ENCODE assay signal across 8 cellular contexts in the genomic region with DNA sequence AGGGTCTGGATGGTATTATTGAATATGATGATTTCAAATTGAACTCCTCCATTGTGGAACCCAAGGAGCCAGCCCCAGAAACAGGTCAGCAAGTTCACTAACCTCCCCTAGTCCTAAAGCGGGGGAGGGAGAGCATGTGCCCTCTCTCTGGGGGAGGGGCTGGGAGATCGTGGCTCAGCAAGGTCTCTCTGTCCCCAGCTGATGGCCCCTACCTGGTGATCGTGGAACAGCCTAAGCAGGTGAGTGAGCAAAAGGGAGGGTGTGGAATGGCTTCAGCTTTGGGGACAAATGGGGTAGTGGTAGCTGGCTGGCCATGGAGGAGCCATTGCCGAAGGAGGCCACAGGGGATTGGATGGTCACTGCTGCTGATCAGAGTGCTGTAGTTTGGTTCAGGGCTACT. TPM values are rescaled to one million over a fixed set of nuclear protein-coding genes. Genes with fewer than 3 reads are reported as not detected.
DNase-seq lines count a peak whose midpoint lies in the region; ATAC-seq, FAIRE-seq and TF ChIP-seq lines count a peak whose summit lies in the region.

No MANE protein-coding gene starts in this region.

- H3K27ac ChIP-seq in C4-2B = peak overlapping the region; percentile 65
- H3K27ac ChIP-seq in OCI-LY3 (ENCODE audit: low read length) = peak overlapping the region; percentile 97
- H3K27ac ChIP-seq in H1 (ENCODE audit: low read depth, low read length) = peak overlapping the region; percentile 69; the same call in 1 of the 2 replicates
- no peak overlapping the region for H3K27ac ChIP-seq in neuronal stem cell (replicated peaks; ENCODE audit: low read length)

- H2AFZ ChIP-seq in OCI-LY3 (ENCODE audit: low read depth, low read length) (no peak overlapping the region), H1 (ENCODE audit: low read length) (no peak overlapping the region), neuronal stem cell (ENCODE audit: low read length) (no peak overlapping the region)

- H3K9ac ChIP-seq in OCI-LY3 (ENCODE audit: low read length) (peak overlapping the region; percentile 99), H1 (replicated peaks in 1 of 4; ENCODE audit: extremely low read depth in 1 of 4, low read depth in 3 of 4, low read length in 3 of 4) (peak overlapping the region in 3 of 4 experiments; percentile 3 to 72 (median 71); a peak in 3 of 7 replicates), neuronal stem cell (ENCODE audit: low read depth, low read length, poor library complexity) (no peak overlapping the region)

- H3K4me2 ChIP-seq in OCI-LY3 (ENCODE audit: low read length) (peak overlapping the region; percentile 95), H1 (ENCODE audit: insufficient read depth in 1 of 2, low read depth in 2 of 2, low read length in 2 of 2) (peak overlapping the region; percentile 91 to 98), neuronal stem cell (ENCODE audit: insufficient read depth, low read length, poor library complexity, severe bottlenecking) (peak overlapping the region; percentile 89)

- FAIRE-seq in H1 (lab: Jason Lieb, UNC) = no peak

- H3K36me3 ChIP-seq in OCI-LY3 (replicated peaks; ENCODE audit: low read depth, low read length) = peaks cover 42% of the 10 kb centered on the region
- H3K36me3 ChIP-seq in H1 (ENCODE audit: control insufficient read depth in 2 of 4, insufficient read depth in 4 of 4, low read length in 3 of 4) = peaks cover 0 to 7% (median 3%) of the 10 kb centered on the region in 4 experiments; a peak in 5 of 8 replicates
- H3K36me3 ChIP-seq in neuronal stem cell (replicated peaks in 1 of 2; ENCODE audit: control insufficient read depth in 2 of 2, insufficient read depth in 2 of 2, low read length in 2 of 2) = peaks cover 0 to 33% of the 10 kb centered on the region in 2 donors

- H3K23me2 ChIP-seq in H1 (ENCODE audit: low read depth, low read length) = peaks cover 13% of the 10 kb centered on the region

- H4K91ac ChIP-seq in H1 (replicated peaks; ENCODE audit: insufficient read length, low read length) (no peak overlapping the region), neuronal stem cell (ENCODE audit: low read depth, low read length, poor library complexity) (no peak overlapping the region)

- H2BK5ac ChIP-seq in H1 (ENCODE audit: low read depth, low read length) (0 out of 2 replicates have a peak overlapping the region, but pooled peaks have one; percentile 7), neuronal stem cell (ENCODE audit: low read length) (no peak overlapping the region)

- peak overlapping the region; percentile 55 for H2AK5ac ChIP-seq in H1 (ENCODE audit: low read depth, low read length)
- H2AK5ac ChIP-seq in neuronal stem cell (ENCODE audit: low read depth, low read length) = peak overlapping the region; percentile 1

- no peak overlapping the region for H4K5ac ChIP-seq in H1 (ENCODE audit: insufficient read length, low read depth, low read length)

- 68% methylated on average over 3 of the region's 4 CpGs; no CpG with 5 or more reads in 1 of the 2 experiments for WGBS in H1 (ENCODE audit: extremely low coverage in 1 of 2, insufficient coverage in 1 of 2, insufficient read length in 1 of 2, insufficient replicate concordance in 2 of 2, low coverage in 1 of 2, low lambda C conversion rate in 2 of 2, missing lambda C conversion rate in 1 of 2), 2 experiments
- WGBS in neuronal stem cell (ENCODE audit: extremely low coverage in 2 of 2, insufficient read length in 2 of 2, insufficient replicate concordance in 1 of 2), 2 donors = no CpG with 5 or more reads among the region's 4 CpGs

- H3K14ac ChIP-seq in H1 (ENCODE audit: insufficient read length) = no peak overlapping the region
- no peak overlapping the region for H3K14ac ChIP-seq in neuronal stem cell (ENCODE audit: low read length)

- H3K56ac ChIP-seq in H1 (replicated peaks; ENCODE audit: insufficient read length, low read depth, low read length) = no peak overlapping the region

- TF ChIP-seq CTCF in C4-2B (conservative IDR thresholded peaks at IDR 0.05) (no peak), OCI-LY3 (IDR thresholded peaks at IDR 0.05; ENCODE audit: low read depth, low read length) (no peak), H1 (IDR thresholded peaks at IDR 0.05; ENCODE audit: control extremely low read depth in 1 of 3, insufficient read depth in 1 of 3, low read depth in 1 of 3, low read length in 3 of 3) (no peak)

- no peak for TF ChIP-seq EP300 in H1 (IDR thresholded peaks at IDR 0.05; ENCODE audit: borderline replicate concordance in 1 of 2, low read depth in 2 of 2, low read length in 2 of 2)

- TF ChIP-seq RAD21 in H1 (IDR thresholded peaks at IDR 0.05 in 1 of 2, conservative IDR thresholded peaks at IDR 0.05 in 1 of 2; ENCODE audit: low read depth in 2 of 2, low read length in 2 of 2) = no peak

- no peak for ATAC-seq in HG03342 (IDR thresholded peaks at IDR 0.05; ENCODE audit: unreplicated experiment)
- no peak for ATAC-seq in GM18520 (IDR thresholded peaks at IDR 0.05; ENCODE audit: unreplicated experiment)

- no peak for DNase-seq in H1 (ENCODE audit: low read depth in 1 of 2, low spot score in 2 of 2)
- DNase-seq in neuronal stem cell (ENCODE audit: low spot score) = no peak
- DNase-seq in iPS-NIHi11 (ENCODE audit: low spot score) = no peak
- DNase-seq in activated gamma-delta T cell (lab: John Stamatoyannopoulos, UW) = no peak

- no peak for TF ChIP-seq POLR2A in H1 (IDR thresholded peaks at IDR 0.05; ENCODE audit: control extremely low read depth in 1 of 2, low read depth in 2 of 2, low read length in 2 of 2)

- H4K8ac ChIP-seq in H1 (ENCODE audit: extremely low read depth, insufficient read depth, low read length) (no peak overlapping the region), neuronal stem cell (ENCODE audit: low read depth, low read length) (no peak overlapping the region)

- no peak overlapping the region for H2BK20ac ChIP-seq in H1 (ENCODE audit: low read length)

- peaks cover 43% of the 10 kb centered on the region for H3K4me1 ChIP-seq in OCI-LY3 (ENCODE audit: low read length)
- peaks cover 0 to 24% (median 14%) of the 10 kb centered on the region in 4 experiments; a peak in 6 of 7 replicates for H3K4me1 ChIP-seq in H1 (replicated peaks in 1 of 4; ENCODE audit: control insufficient read depth in 3 of 4, insufficient read depth in 4 of 4, low read length in 3 of 4)
- peaks cover 11 to 19% of the 10 kb centered on the region in 2 donors for H3K4me1 ChIP-seq in neuronal stem cell (ENCODE audit: control insufficient read depth in 2 of 2, insufficient read depth in 1 of 2, low read depth in 1 of 2, low read length in 2 of 2)

- H4K20me1 ChIP-seq in OCI-LY3 (ENCODE audit: insufficient read depth, low read length) (peaks cover 9% of the 10 kb centered on the region), H1 (replicated peaks in 1 of 2; ENCODE audit: control insufficient read depth in 1 of 2, insufficient read depth in 2 of 2, low read length in 2 of 2) (peaks cover 6 to 12% of the 10 kb centered on the region in 2 experiments)

- H3K27me3 ChIP-seq in OCI-LY3 (ENCODE audit: low read depth, low read length) (no peaks in the 10 kb centered on the region), H1 (replicated peaks in 1 of 4; ENCODE audit: control insufficient read depth in 3 of 4, extremely low read depth in 1 of 4, insufficient read depth in 3 of 4, low read length in 3 of 4) (peaks cover 0 to 24% (median 18%) of the 10 kb centered on the region in 4 experiments; a peak in 6 of 7 replicates), neuronal stem cell (ENCODE audit: control insufficient read depth in 3 of 3, insufficient read depth in 3 of 3, low read depth in 1 of 3, low read length in 3 of 3) (peaks cover 0 to 24% (median 12%) of the 10 kb centered on the region in 3 experiments)

- H3K23ac ChIP-seq in H1 (ENCODE audit: insufficient read length) = no peak overlapping the region
- H3K23ac ChIP-seq in neuronal stem cell (ENCODE audit: low read depth, low read length, poor library complexity) = no peak overlapping the region

- H3K18ac ChIP-seq in H1 (ENCODE audit: extremely low read depth, low read length) (peak overlapping the region; percentile 2; the same call in 1 of the 2 replicates), neuronal stem cell (ENCODE audit: low read length) (no peak overlapping the region)

- H2BK120ac ChIP-seq in H1 (replicated peaks; ENCODE audit: low read depth, low read length) = no peak overlapping the region
- no peak overlapping the region for H2BK120ac ChIP-seq in neuronal stem cell (ENCODE audit: low read depth, low read length)

- H3K4me3 ChIP-seq in OCI-LY3 (ENCODE audit: low read length) (peak overlapping the region; percentile 93), H1 (ENCODE audit: extremely low read depth in 1 of 4, insufficient read depth in 2 of 4, low read depth in 3 of 4, low read length in 4 of 4) (peak overlapping the region; percentile 29 to 75 (median 68)), neuronal stem cell (ENCODE audit: low read length in 2 of 2) (peak overlapping the region; percentile 54 to 80)

- POLR2A ChIA-PET in H1 (lab: Charles Lee; ENCODE audit: partially characterized antibody) = interaction anchor here (1.1 to 6.1 kb wide), 9 partner anchors 9 to 165 kb away, joined by 4 to 38 read pairs (median 9); a partner anchor contains a TSS

- H3K9me3 ChIP-seq in OCI-LY3 (ENCODE audit: insufficient read depth, low read length) (no peaks in the 10 kb centered on the region), H1 (ENCODE audit: insufficient read depth in 2 of 2, low read depth in 1 of 2, low read length in 1 of 2) (no peaks in the 10 kb centered on the region), neuronal stem cell (replicated peaks in 1 of 2; ENCODE audit: control insufficient read depth in 2 of 2, insufficient read depth in 1 of 2, low read depth in 1 of 2, low read length in 2 of 2) (no peaks in the 10 kb centered on the region)

- H3K4ac ChIP-seq in H1 (replicated peaks; ENCODE audit: insufficient read length, low read depth, low read length) (no peak overlapping the region), neuronal stem cell (ENCODE audit: low read length) (no peak overlapping the region)

- peak overlapping the region; percentile 55; the same call in 1 of the 2 replicates for H2BK15ac ChIP-seq in H1 (ENCODE audit: low read length)
- peak overlapping the region; percentile 47 for H2BK15ac ChIP-seq in neuronal stem cell (ENCODE audit: low read length)

- H3K79me2 ChIP-seq in OCI-LY3 (ENCODE audit: low read length) = peaks cover 45% of the 10 kb centered on the region
- no peaks in the 10 kb centered on the region for H3K79me2 ChIP-seq in H1 (ENCODE audit: control insufficient read depth in 1 of 2, insufficient read depth in 2 of 2, low read length in 2 of 2)

- H3K79me1 ChIP-seq in H1 (ENCODE audit: low read depth, low read length) = no peaks in the 10 kb centered on the region
- H3K79me1 ChIP-seq in neuronal stem cell (ENCODE audit: low read depth, low read length) = peaks cover 1% of the 10 kb centered on the region

- no peak overlapping the region for H2BK12ac ChIP-seq in H1 (ENCODE audit: low read depth, low read length)
- no peak overlapping the region for H2BK12ac ChIP-seq in neuronal stem cell (ENCODE audit: low read length)

- CTCF ChIA-PET in H1 (lab: Charles Lee; ENCODE audit: partially characterized antibody) = interaction anchor here (1.0 to 16.4 kb wide), 13 partner anchors 9 to 227 kb away, joined by 3 to 357 read pairs (median 8); a partner anchor contains a TSS

RNA-seq across cellular contexts. Expression of a gene that starts 0.7 kb away (rescaled TPM):
- 18.7 and 20.4 TPM in 2 replicates for total RNA-seq in H1 (2021; fragmentation: NEBNext Ultra II Directional; extraction: Animal tissue kit (Norgen Biotek cat#: 25700))
- polyA plus RNA-seq in H1 (2011; rRNA removed) = 31.4 and 34.5 TPM in 2 replicates
- polyA plus RNA-seq in H1 (2011; cell fraction: cytosol; rRNA removed) = 26.8 TPM
- 78.0 TPM for polyA plus RNA-seq in H1 (2011; cell fraction: nucleus; rRNA removed)
- polyA plus RNA-seq in H1 (2012, experiment 1 of 2) = 25.2 to 41.2 TPM (median 38.4 TPM) in 4 replicates
- polyA plus RNA-seq in H1 (2012, experiment 2 of 2) = 27.3 TPM
- polyA plus RNA-seq in H1 (2013, experiment 1 of 2) = 7.1 TPM
- 5.6 TPM for polyA plus RNA-seq in H1 (2013, experiment 2 of 2)
- 13.4 and 14.3 TPM in 2 replicates for polyA minus RNA-seq in H1 (2011; rRNA and poly(A)+ RNA removed)
- 20.0 TPM for polyA minus RNA-seq in H1 (2011; cell fraction: cytosol; rRNA and poly(A)+ RNA removed)
- 18.3 TPM for polyA minus RNA-seq in H1 (2011; cell fraction: nucleus; rRNA and poly(A)+ RNA removed)
- 7.6 TPM for polyA plus RNA-seq in neuronal stem cell (2013, experiment 1 of 2)
- polyA plus RNA-seq in neuronal stem cell (2013, experiment 2 of 2) = 8.2 TPM

RNA-seq across cellular contexts. Expression of a gene that starts 22.3 kb away (rescaled TPM):
- total RNA-seq in H1 (2021; fragmentation: NEBNext Ultra II Directional; extraction: Animal tissue kit (Norgen Biotek cat#: 25700)) = 5.6 and 6.0 TPM in 2 replicates
- polyA plus RNA-seq in H1 (2011; rRNA removed) = 5.4 and 8.0 TPM in 2 replicates
- polyA plus RNA-seq in H1 (2011; cell fraction: cytosol; rRNA removed) = 6.0 TPM
- polyA plus RNA-seq in H1 (2011; cell fraction: nucleus; rRNA removed) = 30.7 TPM
- 5.8 to 8.4 TPM (median 7.1 TPM) in 4 replicates for polyA plus RNA-seq in H1 (2012, experiment 1 of 2)
- 4.3 TPM for polyA plus RNA-seq in H1 (2012, experiment 2 of 2)
- polyA plus RNA-seq in H1 (2013, experiment 1 of 2) = 4.1 TPM
- polyA plus RNA-seq in H1 (2013, experiment 2 of 2) = 2.9 TPM
- polyA minus RNA-seq in H1 (2011; rRNA and poly(A)+ RNA removed) = 2.6 and 3.0 TPM in 2 replicates
- polyA minus RNA-seq in H1 (2011; cell fraction: cytosol; rRNA and poly(A)+ RNA removed) = 2.9 TPM
- polyA minus RNA-seq in H1 (2011; cell fraction: nucleus; rRNA and poly(A)+ RNA removed) = 9.0 TPM
- 2.4 TPM for polyA plus RNA-seq in neuronal stem cell (2013, experiment 1 of 2)
- polyA plus RNA-seq in neuronal stem cell (2013, experiment 2 of 2) = 1.9 TPM

RNA-seq across cellular contexts. Expression of a gene that starts 24.4 kb away (rescaled TPM):
- total RNA-seq in H1 (2021; fragmentation: NEBNext Ultra II Directional; extraction: Animal tissue kit (Norgen Biotek cat#: 25700)) = 11.3 and 15.4 TPM in 2 replicates
- polyA plus RNA-seq in H1 (2011; rRNA removed) = 22.6 and 29.2 TPM in 2 replicates
- 24.4 TPM for polyA plus RNA-seq in H1 (2011; cell fraction: cytosol; rRNA removed)
- 29.1 TPM for polyA plus RNA-seq in H1 (2011; cell fraction: nucleus; rRNA removed)
- 6.3 to 17.2 TPM (median 16.5 TPM) in 4 replicates for polyA plus RNA-seq in H1 (2012, experiment 1 of 2)
- 12.9 TPM for polyA plus RNA-seq in H1 (2012, experiment 2 of 2)
- 8.9 TPM for polyA plus RNA-seq in H1 (2013, experiment 1 of 2)
- 8.0 TPM for polyA plus RNA-seq in H1 (2013, experiment 2 of 2)
- polyA minus RNA-seq in H1 (2011; rRNA and poly(A)+ RNA removed) = 1.7 and 1.8 TPM in 2 replicates
- polyA minus RNA-seq in H1 (2011; cell fraction: cytosol; rRNA and poly(A)+ RNA removed) = 9.8 TPM
- 9.6 TPM for polyA minus RNA-seq in H1 (2011; cell fraction: nucleus; rRNA and poly(A)+ RNA removed)
- polyA plus RNA-seq in neuronal stem cell (2013, experiment 1 of 2) = 4.7 TPM
- polyA plus RNA-seq in neuronal stem cell (2013, experiment 2 of 2) = 4.8 TPM

RNA-seq across cellular contexts. Expression of a gene that starts 36.1 kb away (rescaled TPM):
- 41.7 and 43.6 TPM in 2 replicates for total RNA-seq in H1 (2021; fragmentation: NEBNext Ultra II Directional; extraction: Animal tissue kit (Norgen Biotek cat#: 25700))
- 55.2 and 66.7 TPM in 2 replicates for polyA plus RNA-seq in H1 (2011; rRNA removed)
- 64.7 TPM for polyA plus RNA-seq in H1 (2011; cell fraction: cytosol; rRNA removed)
- polyA plus RNA-seq in H1 (2011; cell fraction: nucleus; rRNA removed) = 85.7 TPM
- polyA plus RNA-seq in H1 (2012, experiment 1 of 2) = 34.9 to 55.7 TPM (median 49.6 TPM) in 4 replicates
- polyA plus RNA-seq in H1 (2012, experiment 2 of 2) = 50.4 TPM
- 59.5 TPM for polyA plus RNA-seq in H1 (2013, experiment 1 of 2)
- 62.0 TPM for polyA plus RNA-seq in H1 (2013, experiment 2 of 2)
- 15.2 and 16.5 TPM in 2 replicates for polyA minus RNA-seq in H1 (2011; rRNA and poly(A)+ RNA removed)
- polyA minus RNA-seq in H1 (2011; cell fraction: cytosol; rRNA and poly(A)+ RNA removed) = 25.0 TPM
- polyA minus RNA-seq in H1 (2011; cell fraction: nucleus; rRNA and poly(A)+ RNA removed) = 17.6 TPM
- 114 TPM for polyA plus RNA-seq in neuronal stem cell (2013, experiment 1 of 2)
- 113 TPM for polyA plus RNA-seq in neuronal stem cell (2013, experiment 2 of 2)

RNA-seq across cellular contexts. Expression of a gene that starts 55.1 kb away (rescaled TPM):
- 0.34 and 0.44 TPM in 2 replicates for total RNA-seq in H1 (2021; fragmentation: NEBNext Ultra II Directional; extraction: Animal tissue kit (Norgen Biotek cat#: 25700))
- polyA plus RNA-seq in H1 (2011; rRNA removed) = 0.48 and 0.80 TPM in 2 replicates
- polyA plus RNA-seq in H1 (2011; cell fraction: cytosol; rRNA removed) = 0.41 TPM
- polyA plus RNA-seq in H1 (2011; cell fraction: nucleus; rRNA removed) = 0.40 TPM
- polyA plus RNA-seq in H1 (2012, experiment 1 of 2) = 1.8 to 2.5 TPM (median 2.2 TPM) in 4 replicates
- polyA plus RNA-seq in H1 (2012, experiment 2 of 2) = 0.34 TPM
- polyA plus RNA-seq in H1 (2013, experiment 1 of 2) = 0.32 TPM
- 0.35 TPM for polyA plus RNA-seq in H1 (2013, experiment 2 of 2)
- 0.49 and 0.76 TPM in 2 replicates for polyA minus RNA-seq in H1 (2011; rRNA and poly(A)+ RNA removed)
- not detected for polyA minus RNA-seq in H1 (2011; cell fraction: cytosol; rRNA and poly(A)+ RNA removed)
- polyA minus RNA-seq in H1 (2011; cell fraction: nucleus; rRNA and poly(A)+ RNA removed) = not detected
- polyA plus RNA-seq in neuronal stem cell (2013, experiment 1 of 2) = 0.10 TPM
- polyA plus RNA-seq in neuronal stem cell (2013, experiment 2 of 2) = 0.18 TPM
